Comparison of ENCODE assay signal across 19 cellular contexts in genomic region chr2:33392366-33392765, GRCh38.
DNase-seq lines count a peak whose midpoint lies in the region; ATAC-seq and TF ChIP-seq lines count a peak whose summit lies in the region.
"Had no signal": no experiment of that assay in that cellular context is flagged by ENCODE, and none has a peak within 500 bp of the region (broad histone marks: within the 10 kb centered on the region; RNA-seq: fewer than 3 reads in every experiment).

No MANE protein-coding gene starts in this region.

- H4K20me1 ChIP-seq in MM.1S (ENCODE audit: insufficient read depth, low read length) = no peaks in the 10 kb centered on the region

- peak; percentile 47 for ATAC-seq in GM21576 (IDR thresholded peaks at IDR 0.05; ENCODE audit: unreplicated experiment)
- ATAC-seq in HG02885 (IDR thresholded peaks at IDR 0.05; ENCODE audit: poor library complexity, unreplicated experiment) = no peak

- DNase-seq in MM.1S = peak; percentile 98
- DNase-seq in Ammon's horn (ENCODE audit: low spot score) = no peak
- DNase-seq in NCI-H1092 treated with DMSO at 0.1 percent for 48 hours (lab: John Stamatoyannopoulos, UW) = no peak
- DNase-seq in NK-92 treated with Interleukin-12 subunit alpha and Interleukin-12 subunit beta, amount 100 ng/mL, for 24 hours (lab: John Stamatoyannopoulos, UW) = no peak
- DNase-seq: ACHN; Caco-2; CD4-positive, alpha-beta T cell; DMS153; DMS79; GDM1; GM23248; Kasumi-1; KBM-7 had no signal

- peaks cover 34% of the 10 kb centered on the region for H3K4me1 Mint-ChIP-seq in nephron
- H3K4me1 Mint-ChIP-seq: IgD-negative memory B cell had no signal

- H3K79me2 ChIP-seq in MM.1S (ENCODE audit: low read length) = no peaks in the 10 kb centered on the region

- peak overlapping the region in 2 of 3 experiments; percentile 64 to 86 for H3K27ac Mint-ChIP-seq in nephron
- H3K27ac Mint-ChIP-seq: CD4-positive, alpha-beta T cell; IgD-negative memory B cell had no signal

- H3K36me3 Mint-ChIP-seq in nephron (ENCODE audit: low read depth) = peaks cover 18% of the 10 kb centered on the region
- H3K36me3 Mint-ChIP-seq: IgD-negative memory B cell had no signal

- H3K27me3 ChIP-seq in MM.1S (replicated peaks; ENCODE audit: insufficient read depth, low read length) = no peaks in the 10 kb centered on the region

- peaks cover 5% of the 10 kb centered on the region for H3K9me3 Mint-ChIP-seq in nephron
- H3K9me3 Mint-ChIP-seq: CD4-positive, alpha-beta T cell; IgD-negative memory B cell had no signal

- H3K4me1 ChIP-seq in MM.1S (ENCODE audit: low read length) = peaks cover 19% of the 10 kb centered on the region
- H3K4me1 ChIP-seq: Caco-2, HAP-1 had no signal

- no peaks in the 10 kb centered on the region for H3K36me3 ChIP-seq in MM.1S (replicated peaks; ENCODE audit: insufficient read depth, low read length)
- H3K36me3 ChIP-seq: HAP-1 had no signal

- no peak overlapping the region for H3K4me3 Mint-ChIP-seq in nephron
- H3K4me3 Mint-ChIP-seq: CD4-positive, alpha-beta T cell; IgD-negative memory B cell had no signal

- no peak overlapping the region for H2AFZ ChIP-seq in MM.1S (ENCODE audit: low read length)
- H2AFZ ChIP-seq: GM23248 had no signal

- peaks cover 7% of the 10 kb centered on the region for H3F3A ChIP-seq in MM.1S (ENCODE audit: insufficient read depth, low read length)

- H3K4me2 ChIP-seq in MM.1S (ENCODE audit: low read depth, low read length) = peak overlapping the region; percentile 18; the same call in 1 of the 2 replicates

- no peaks in the 10 kb centered on the region for H3K9me2 ChIP-seq in MM.1S (replicated peaks; ENCODE audit: insufficient read depth, low read length)

- H3K4me3 ChIP-seq in MM.1S (ENCODE audit: low read length) = no peak overlapping the region
- H3K4me3 ChIP-seq: GM23248, HAP-1 had no signal

- peak overlapping the region; percentile 49; the same call in 1 of the 2 replicates for H3K27ac ChIP-seq in MM.1S (ENCODE audit: low read length)
- H3K27ac ChIP-seq: C4-2B, GM23248 had no signal

- H3K9ac ChIP-seq in MM.1S (ENCODE audit: low read length) = no peak overlapping the region
- H3K9ac ChIP-seq: GM23248 had no signal

- H3K9me3 ChIP-seq in MM.1S (replicated peaks; ENCODE audit: insufficient read depth, low read length) = no peaks in the 10 kb centered on the region
- H3K9me3 ChIP-seq: Caco-2, HAP-1 had no signal

- no peak for TF ChIP-seq CTCF in MM.1S (IDR thresholded peaks at IDR 0.05; ENCODE audit: low read length)
- TF ChIP-seq CTCF in nephron (IDR thresholded peaks at IDR 0.05; ENCODE audit: unreplicated experiment in 3 of 3) = no peak

- H3K27me3 Mint-ChIP-seq in nephron (ENCODE audit: low read depth) = no peaks in the 10 kb centered on the region
- H3K27me3 Mint-ChIP-seq: CD4-positive, alpha-beta T cell; IgD-negative memory B cell had no signal
